11 cellular contexts compared by ENCODE assay signal in the genomic region with DNA sequence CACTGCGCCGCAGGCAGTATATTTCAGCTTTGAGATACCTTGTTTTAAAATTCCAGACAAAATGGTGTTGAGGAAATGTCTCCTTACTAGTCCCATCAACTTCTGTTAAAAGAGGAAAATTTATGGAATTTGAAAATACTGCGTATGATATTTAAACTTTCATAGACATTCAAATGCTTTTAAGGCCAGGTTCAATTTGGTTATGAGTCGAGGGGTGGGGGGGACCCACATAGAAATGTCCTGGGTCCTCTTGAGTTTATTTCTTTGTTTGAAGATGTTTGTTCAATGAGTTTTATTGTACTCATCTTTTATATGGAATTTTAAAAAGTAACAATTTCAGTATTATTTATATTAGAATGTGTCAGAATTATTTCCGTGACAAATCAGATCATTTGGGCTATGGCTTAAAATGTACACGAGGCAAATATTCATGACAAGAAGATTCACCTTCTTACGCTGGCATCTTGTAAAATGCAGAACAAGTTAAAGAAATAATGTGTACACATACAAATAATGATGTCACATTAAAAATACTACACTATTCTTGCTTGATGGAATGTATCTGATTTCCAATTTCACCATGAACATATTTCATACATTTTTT. TPM values are rescaled to one million over a fixed set of nuclear protein-coding genes. Genes with fewer than 3 reads are reported as not detected.
DNase-seq lines count a peak whose midpoint lies in the region; ATAC-seq, FAIRE-seq and TF ChIP-seq lines count a peak whose summit lies in the region.
"Had no signal": no experiment of that assay in that cellular context is flagged by ENCODE, and none has a peak within 500 bp of the region (broad histone marks: within the 10 kb centered on the region; RNA-seq: fewer than 3 reads in every experiment).

No MANE protein-coding gene starts in this region.

- H3K27me3 ChIP-seq in DND-41 (ENCODE audit: insufficient read depth, low read length, poor library complexity) (no peaks in the 10 kb centered on the region), KMS-11 (ENCODE audit: insufficient read depth, low read depth) (no peaks in the 10 kb centered on the region), colonic mucosa (peaks cover 22% of the 10 kb centered on the region), neutrophil (no peaks in the 10 kb centered on the region)

- H3K79me2 ChIP-seq in DND-41 (ENCODE audit: insufficient read depth, low read length) (peaks cover 68% of the 10 kb centered on the region), KMS-11 (ENCODE audit: insufficient read depth, low read depth) (peaks cover 63% of the 10 kb centered on the region)

- FAIRE-seq in frontal cortex (lab: Jason Lieb, UNC) = no peak

- ATAC-seq in DND-41 (ENCODE audit: insufficient read depth, low read depth) = no peak

- TF ChIP-seq CTCF in DND-41 (IDR thresholded peaks at IDR 0.05; ENCODE audit: borderline replicate concordance, extremely low read depth, low read length, poor library complexity, severe bottlenecking) = no peak
- TF ChIP-seq CTCF in KMS-11 (conservative IDR thresholded peaks at IDR 0.05; ENCODE audit: low read depth, low read length) = no peak
- no peak for TF ChIP-seq CTCF in colonic mucosa (IDR thresholded peaks at IDR 0.05)
- no peak for TF ChIP-seq CTCF in neutrophil (IDR thresholded peaks at IDR 0.05)

- intact Hi-C loops in colonic mucosa (cut with DNase I) = no loop called here

- H4K20me1 ChIP-seq in DND-41 (ENCODE audit: insufficient read depth, low read length) (no peaks in the 10 kb centered on the region), KMS-11 (ENCODE audit: insufficient read depth) (no peaks in the 10 kb centered on the region)

- H3K4me2 ChIP-seq in DND-41 (ENCODE audit: insufficient read depth, low read length) (peak overlapping the region; percentile 68), KMS-11 (peak overlapping the region; percentile 89)

- H2AFZ ChIP-seq in DND-41 (ENCODE audit: low read depth, low read length) (no peak overlapping the region), KMS-11 (ENCODE audit: low read depth) (no peak overlapping the region)

- H3K4me1 ChIP-seq in DND-41 (ENCODE audit: insufficient read depth, low read length) = peaks cover 51% of the 10 kb centered on the region
- peaks cover 8% of the 10 kb centered on the region for H3K4me1 ChIP-seq in KMS-11 (ENCODE audit: low read depth, poor library complexity, severe bottlenecking)
- no peaks in the 10 kb centered on the region for H3K4me1 ChIP-seq in colonic mucosa
- H3K4me1 ChIP-seq in neutrophil (ENCODE audit: control insufficient read depth in 1 of 2, insufficient read depth in 1 of 2, low read depth in 1 of 2, low read length in 1 of 2) = peaks cover 53 to 57% of the 10 kb centered on the region in 2 experiments

- peaks cover 14% of the 10 kb centered on the region for H3K36me3 ChIP-seq in DND-41 (ENCODE audit: insufficient read depth, low read length)
- H3K36me3 ChIP-seq in KMS-11 (ENCODE audit: insufficient read depth) = no peaks in the 10 kb centered on the region
- H3K36me3 ChIP-seq in colonic mucosa = no peaks in the 10 kb centered on the region
- no peaks in the 10 kb centered on the region for H3K36me3 ChIP-seq in neutrophil

- H3K27ac ChIP-seq in DND-41 (ENCODE audit: low read length) (peak overlapping the region; percentile 92), KMS-11 (peak overlapping the region; percentile 93), colonic mucosa (peak overlapping the region; percentile 62), neutrophil (peak overlapping the region; percentile 94)

- H3K4me3 ChIP-seq in DND-41 (ENCODE audit: low read depth in 1 of 2, low read length in 2 of 2) (peak overlapping the region; percentile 53 to 60), KMS-11 (IDR thresholded peaks at IDR 0.05; ENCODE audit: insufficient read depth, low read depth, low read length) (no peak overlapping the region), colonic mucosa (peak overlapping the region; percentile 37), neutrophil (ENCODE audit: low read depth in 1 of 2, low read length in 1 of 2) (peak overlapping the region; percentile 79 to 82)

- H3K9me3 ChIP-seq in DND-41 (ENCODE audit: insufficient read depth, low read length, severe bottlenecking) (no peaks in the 10 kb centered on the region), colonic mucosa (no peaks in the 10 kb centered on the region), neutrophil (no peaks in the 10 kb centered on the region)

- H3K9ac ChIP-seq in DND-41 (ENCODE audit: low read depth, low read length) (peak overlapping the region; percentile 64), KMS-11 (peak overlapping the region; percentile 91), colonic mucosa (ENCODE audit: low read depth in 2 of 2, low read length in 2 of 2) (peak overlapping the region; percentile 46 to 70)

- DNase-seq in DND-41 = no peak
- DNase-seq in colonic mucosa = no peak
- DNase-seq in NCI-H2227 (lab: John Stamatoyannopoulos, UW; ENCODE audit: unreplicated experiment) = no peak
- no peak for DNase-seq in NCI-H1417 (lab: John Stamatoyannopoulos, UW)
- no peak for DNase-seq in frontal cortex (ENCODE audit: low spot score in 2 of 2)
- DNase-seq: DMS153, endodermal cell, GOT3, NCI-H1694 had no signal

RNA-seq across cellular contexts. Expression of a gene that starts 1.3 kb away (rescaled TPM):
- total RNA-seq in colonic mucosa (1 to 10 TPM; 4.9 to 5.6 TPM), frontal cortex (1.2 TPM)
